Comparison of ENCODE assay signal across 16 cellular contexts in genomic region chr3:114428173-114428606, GRCh38.
DNase-seq lines count a peak whose midpoint lies in the region; ATAC-seq and TF ChIP-seq lines count a peak whose summit lies in the region.
"Had no signal": no experiment of that assay in that cellular context is flagged by ENCODE, and none has a peak within 500 bp of the region (broad histone marks: within the 10 kb centered on the region; RNA-seq: fewer than 3 reads in every experiment).

No MANE protein-coding gene starts in this region.

- ATAC-seq in GM18498 (IDR thresholded peaks at IDR 0.05; ENCODE audit: unreplicated experiment) (peak; percentile 90), GM21390 (IDR thresholded peaks at IDR 0.05; ENCODE audit: unreplicated experiment) (peak; percentile 93), HG03103 (IDR thresholded peaks at IDR 0.05; ENCODE audit: low read depth, unreplicated experiment) (peak; percentile 89)

- H3K4me1 Mint-ChIP-seq in nephron progenitor cell (no peaks in the 10 kb centered on the region), CD14-positive monocyte (peaks cover 9% of the 10 kb centered on the region)

- H3K27ac Mint-ChIP-seq in nephron progenitor cell (no peak overlapping the region), CD14-positive monocyte (no peak overlapping the region)
- H3K27ac Mint-ChIP-seq: activated naive CD4-positive, alpha-beta T cell treated with anti-CD3 and anti-CD28 coated beads for 36 hours had no signal

- no peak overlapping the region for H3K27ac ChIP-seq in substantia nigra (ENCODE audit: low read depth, low read length, poor library complexity, severe bottlenecking)
- H3K27ac ChIP-seq: SJSA1, thoracic aorta had no signal

- no peaks in the 10 kb centered on the region for H3K27me3 Mint-ChIP-seq in nephron progenitor cell (ENCODE audit: low read depth, poor library complexity)
- H3K27me3 Mint-ChIP-seq in CD14-positive monocyte (ENCODE audit: low read depth in 3 of 3), result peaks cover 0 to 3% (median 2%) of the 10 kb centered on the region in 3 donors

- no peaks in the 10 kb centered on the region for H3K36me3 Mint-ChIP-seq in nephron progenitor cell (ENCODE audit: low read depth)
- H3K36me3 Mint-ChIP-seq in CD14-positive monocyte, result no peaks in the 10 kb centered on the region

- intact Hi-C loops in CD14-positive monocyte (cut with micrococcal nuclease), result no loop called here

- H3K9me3 Mint-ChIP-seq in nephron progenitor cell (peaks cover 4% of the 10 kb centered on the region), CD14-positive monocyte (peaks cover 0 to 2% (median 0%) of the 10 kb centered on the region in 7 donors)
- H3K9me3 Mint-ChIP-seq: activated naive CD4-positive, alpha-beta T cell treated with anti-CD3 and anti-CD28 coated beads for 36 hours had no signal

- DNase-seq in NOMO-1 treated with dmso at 0.1 percent for 144 hours (lab: John Stamatoyannopoulos, UW; ENCODE audit: unreplicated experiment) (peak; percentile 66), nephron progenitor cell (no peak), ureter (ENCODE audit: low spot score) (no peak), substantia nigra (lab: John Stamatoyannopoulos, UW) (no peak), CD14-positive monocyte (ENCODE audit: low spot score) (no peak)
- DNase-seq: activated naive CD4-positive, alpha-beta T cell treated with anti-CD3 and anti-CD28 coated beads for 36 hours; GOT3; IMR-90; NCI-H446 treated with DMSO at 0.1 percent for 48 hours; nucleus accumbens; stimulated activated CD4-positive, alpha-beta T cell treated with anti-CD3 and anti-CD28 coated beads, Interleukin-4, amount 100 ng/mL, for 1 hour had no signal

- H3K4me3 Mint-ChIP-seq in nephron progenitor cell (no peak overlapping the region), CD14-positive monocyte (no peak overlapping the region)
- H3K4me3 Mint-ChIP-seq: activated naive CD4-positive, alpha-beta T cell treated with anti-CD3 and anti-CD28 coated beads for 36 hours had no signal

- TF ChIP-seq CTCF in nephron progenitor cell (IDR thresholded peaks at IDR 0.05) (no peak), CD14-positive monocyte (IDR thresholded peaks at IDR 0.05) (no peak)
